Comparison of ENCODE assay signal across 1 cellular context in the genomic region with DNA sequence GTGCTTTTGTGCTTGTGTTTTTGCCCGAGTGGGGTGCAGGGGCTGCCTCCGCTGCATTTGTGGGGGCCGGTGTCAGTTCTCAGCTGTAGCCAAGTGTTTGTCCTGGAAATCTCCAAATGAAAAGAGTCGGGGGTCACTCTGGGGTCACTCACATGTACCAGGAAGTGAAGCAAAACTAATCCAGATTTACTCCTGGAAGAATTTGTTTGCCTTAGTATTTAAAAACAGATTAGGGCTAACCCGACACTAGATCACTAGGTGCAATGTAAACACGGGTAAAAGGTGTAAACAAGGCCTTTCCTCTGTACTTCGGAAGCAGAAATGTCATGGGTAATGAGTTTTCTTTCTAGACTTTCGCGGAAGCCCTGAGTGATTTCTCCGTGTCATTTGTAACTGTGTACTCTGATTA.
TF ChIP-seq lines count a peak whose summit lies in the region.

No MANE protein-coding gene starts in this region.

TF ChIP-seq in HepG2, 621 proteins besides CTCF, POLR2A, EP300 and RAD21 (continued from another document and continues in another):
- TF ChIP-seq THAP8 (CRISPR knock-in tag; IDR thresholded peaks at IDR 0.05; ENCODE audit: borderline replicate concordance), result no peak
- no peak for TF ChIP-seq ZNF546 (CRISPR knock-in tag; conservative IDR thresholded peaks at IDR 0.05)
- no peak for TF ChIP-seq ZNF775 (CRISPR knock-in tag; IDR thresholded peaks at IDR 0.05; ENCODE audit: borderline replicate concordance)
- TF ChIP-seq THAP7 (CRISPR knock-in tag; IDR thresholded peaks at IDR 0.05), result 0 out of 2 replicates have a peak, but pooled peaks have one; percentile 47
- no peak for TF ChIP-seq NFE2L1 (CRISPR knock-in tag; IDR thresholded peaks at IDR 0.05; ENCODE audit: borderline replicate concordance)
- no peak for TF ChIP-seq ZNF225 (CRISPR knock-in tag; IDR thresholded peaks at IDR 0.05)
- TF ChIP-seq ETS1 (CRISPR knock-in tag; IDR thresholded peaks at IDR 0.05), result no peak
- TF ChIP-seq EEA1 (CRISPR knock-in tag; IDR thresholded peaks at IDR 0.05; ENCODE audit: borderline replicate concordance), result no peak
- TF ChIP-seq GABPB1 (CRISPR knock-in tag; IDR thresholded peaks at IDR 0.05), result peak; percentile 32; the same call in 1 of the 2 replicates
- TF ChIP-seq, protein P1, sequence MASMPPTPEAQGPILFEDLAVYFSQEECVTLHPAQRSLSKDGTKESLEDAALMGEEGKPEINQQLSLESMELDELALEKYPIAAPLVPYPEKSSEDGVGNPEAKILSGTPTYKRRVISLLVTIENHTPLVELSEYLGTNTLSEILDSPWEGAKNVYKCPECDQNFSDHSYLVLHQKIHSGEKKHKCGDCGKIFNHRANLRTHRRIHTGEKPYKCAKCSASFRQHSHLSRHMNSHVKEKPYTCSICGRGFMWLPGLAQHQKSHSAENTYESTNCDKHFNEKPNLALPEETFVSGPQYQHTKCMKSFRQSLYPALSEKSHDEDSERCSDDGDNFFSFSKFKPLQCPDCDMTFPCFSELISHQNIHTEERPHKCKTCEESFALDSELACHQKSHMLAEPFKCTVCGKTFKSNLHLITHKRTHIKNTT (CRISPR knock-in tag; IDR thresholded peaks at IDR 0.05), result no peak
- TF ChIP-seq, protein P2, sequence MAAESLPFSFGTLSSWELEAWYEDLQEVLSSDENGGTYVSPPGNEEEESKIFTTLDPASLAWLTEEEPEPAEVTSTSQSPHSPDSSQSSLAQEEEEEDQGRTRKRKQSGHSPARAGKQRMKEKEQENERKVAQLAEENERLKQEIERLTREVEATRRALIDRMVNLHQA (CRISPR knock-in tag; IDR thresholded peaks at IDR 0.05), result no peak
- peak; percentile 93 for TF ChIP-seq MED1 (CRISPR knock-in tag; IDR thresholded peaks at IDR 0.05)
- TF ChIP-seq ZNF207 (IDR thresholded peaks at IDR 0.05; ENCODE audit: borderline replicate concordance), result no peak
- TF ChIP-seq, protein P3, sequence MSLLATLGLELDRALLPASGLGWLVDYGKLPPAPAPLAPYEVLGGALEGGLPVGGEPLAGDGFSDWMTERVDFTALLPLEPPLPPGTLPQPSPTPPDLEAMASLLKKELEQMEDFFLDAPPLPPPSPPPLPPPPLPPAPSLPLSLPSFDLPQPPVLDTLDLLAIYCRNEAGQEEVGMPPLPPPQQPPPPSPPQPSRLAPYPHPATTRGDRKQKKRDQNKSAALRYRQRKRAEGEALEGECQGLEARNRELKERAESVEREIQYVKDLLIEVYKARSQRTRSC (CRISPR knock-in tag; IDR thresholded peaks at IDR 0.05; ENCODE audit: low read depth), result no peak
- 0 out of 2 replicates have a peak, but pooled peaks have one; percentile 34 for TF ChIP-seq JUNB (CRISPR knock-in tag; IDR thresholded peaks at IDR 0.05; ENCODE audit: borderline replicate concordance)
- no peak for TF ChIP-seq CEBPZ (IDR thresholded peaks at IDR 0.05; ENCODE audit: low read length)
- no peak for TF ChIP-seq MTA3 (CRISPR knock-in tag; IDR thresholded peaks at IDR 0.05)
- peak; percentile 55; the same call in 1 of the 2 replicates for TF ChIP-seq ZNF580 (CRISPR knock-in tag; IDR thresholded peaks at IDR 0.05; ENCODE audit: borderline replicate concordance, low read depth)
- TF ChIP-seq MAFK (conservative IDR thresholded peaks at IDR 0.05 in 1 of 2, IDR thresholded peaks at IDR 0.05 in 1 of 2; ENCODE audit: low read length in 2 of 2), result peak in 1 of 2 experiments; percentile 12; a peak in 1 of 4 replicates
- TF ChIP-seq ZNF460 (CRISPR knock-in tag; IDR thresholded peaks at IDR 0.05; ENCODE audit: borderline replicate concordance), result no peak
- peak; percentile 91 for TF ChIP-seq ZNF670 (CRISPR knock-in tag; IDR thresholded peaks at IDR 0.05; ENCODE audit: borderline replicate concordance)
- no peak for TF ChIP-seq NFYB (CRISPR knock-in tag; IDR thresholded peaks at IDR 0.05)
- TF ChIP-seq SNRNP70 (IDR thresholded peaks at IDR 0.05; ENCODE audit: low read depth, low read length), result no peak
- TF ChIP-seq, protein P4, sequence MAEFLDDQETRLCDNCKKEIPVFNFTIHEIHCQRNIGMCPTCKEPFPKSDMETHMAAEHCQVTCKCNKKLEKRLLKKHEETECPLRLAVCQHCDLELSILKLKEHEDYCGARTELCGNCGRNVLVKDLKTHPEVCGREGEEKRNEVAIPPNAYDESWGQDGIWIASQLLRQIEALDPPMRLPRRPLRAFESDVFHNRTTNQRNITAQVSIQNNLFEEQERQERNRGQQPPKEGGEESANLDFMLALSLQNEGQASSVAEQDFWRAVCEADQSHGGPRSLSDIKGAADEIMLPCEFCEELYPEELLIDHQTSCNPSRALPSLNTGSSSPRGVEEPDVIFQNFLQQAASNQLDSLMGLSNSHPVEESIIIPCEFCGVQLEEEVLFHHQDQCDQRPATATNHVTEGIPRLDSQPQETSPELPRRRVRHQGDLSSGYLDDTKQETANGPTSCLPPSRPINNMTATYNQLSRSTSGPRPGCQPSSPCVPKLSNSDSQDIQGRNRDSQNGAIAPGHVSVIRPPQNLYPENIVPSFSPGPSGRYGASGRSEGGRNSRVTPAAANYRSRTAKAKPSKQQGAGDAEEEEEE (CRISPR knock-in tag; IDR thresholded peaks at IDR 0.05; ENCODE audit: borderline replicate concordance), result no peak
- TF ChIP-seq MNT (IDR thresholded peaks at IDR 0.05), result no peak
- TF ChIP-seq WIZ (CRISPR knock-in tag; IDR thresholded peaks at IDR 0.05), result no peak
- TF ChIP-seq ZNF335 (CRISPR knock-in tag; IDR thresholded peaks at IDR 0.05), result peak; percentile 45; the same call in 1 of the 2 replicates
- TF ChIP-seq ZNF761 (CRISPR knock-in tag; conservative IDR thresholded peaks at IDR 0.05), result 0 out of 2 replicates have a peak, but pooled peaks have one; percentile 50
- TF ChIP-seq MEF2D (CRISPR knock-in tag; IDR thresholded peaks at IDR 0.05), result peak; percentile 97
- TF ChIP-seq ZSCAN12 (CRISPR knock-in tag; IDR thresholded peaks at IDR 0.05), result no peak
- peak; percentile 42; the same call in 1 of the 2 replicates for TF ChIP-seq ZNF746 (CRISPR knock-in tag; IDR thresholded peaks at IDR 0.05)
- peak; percentile 84; the same call in 1 of the 2 replicates for TF ChIP-seq ZNF713 (CRISPR knock-in tag; IDR thresholded peaks at IDR 0.05)
- TF ChIP-seq NPAS2 (CRISPR knock-in tag; IDR thresholded peaks at IDR 0.05; ENCODE audit: borderline replicate concordance), result no peak
- no peak for TF ChIP-seq ZNF20 (CRISPR knock-in tag; IDR thresholded peaks at IDR 0.05)
- no peak for TF ChIP-seq LCORL (IDR thresholded peaks at IDR 0.05)
- peak; percentile 94 for TF ChIP-seq LCORL (CRISPR knock-in tag; IDR thresholded peaks at IDR 0.05)
- TF ChIP-seq ZHX2 (IDR thresholded peaks at IDR 0.05; ENCODE audit: low read depth), result 0 out of 2 replicates have a peak, but pooled peaks have one; percentile 55
- peak; percentile 77; the same call in 1 of the 2 replicates for TF ChIP-seq ZHX2 (CRISPR knock-in tag; IDR thresholded peaks at IDR 0.05; ENCODE audit: borderline replicate concordance)
- peak; percentile 77 for TF ChIP-seq CEBPG (CRISPR knock-in tag; IDR thresholded peaks at IDR 0.05)
- 0 out of 2 replicates have a peak, but pooled peaks have one; percentile 33 for TF ChIP-seq NAIF1 (CRISPR knock-in tag; IDR thresholded peaks at IDR 0.05; ENCODE audit: borderline replicate concordance)
- TF ChIP-seq ZNF607 (CRISPR knock-in tag; IDR thresholded peaks at IDR 0.05; ENCODE audit: borderline replicate concordance), result peak; percentile 92; the same call in 1 of the 2 replicates
- no peak for TF ChIP-seq ZNF672 (CRISPR knock-in tag; IDR thresholded peaks at IDR 0.05)
